ENCODE assay signal across 2 cellular contexts in genomic region chr10:34702093-34702952, GRCh38.
A peak's percentile ranks its signal among the peaks of the same experiment; 100 is the strongest.
TF ChIP-seq lines count a peak whose summit lies in the region.

No MANE protein-coding gene starts in this region.

TF ChIP-seq in HEK293, 187 proteins besides CTCF, POLR2A, EP300 and RAD21 (continued from another document):
- no peak for TF ChIP-seq ZNF510 (tag by site-specific recombination; IDR thresholded peaks at IDR 0.05; ENCODE audit: insufficient replicate concordance)
- TF ChIP-seq ZBTB17 (tag by site-specific recombination; IDR thresholded peaks at IDR 0.05) = 0 out of 2 replicates have a peak, but pooled peaks have one; percentile 26

TF ChIP-seq in WTC11, 78 proteins besides CTCF, POLR2A, EP300 and RAD21 (continued from another document):
- TF ChIP-seq MXD4 (CRISPR knock-in tag; IDR thresholded peaks at IDR 0.05; ENCODE audit: borderline replicate concordance) (no peak), IRF1 (CRISPR knock-in tag; IDR thresholded peaks at IDR 0.05) (no peak), FOXP1 (CRISPR knock-in tag; IDR thresholded peaks at IDR 0.05; ENCODE audit: borderline replicate concordance) (no peak), JUN (CRISPR knock-in tag; IDR thresholded peaks at IDR 0.05) (no peak), ESRRA (CRISPR knock-in tag; IDR thresholded peaks at IDR 0.05; ENCODE audit: borderline replicate concordance) (no peak), TP53 (CRISPR knock-in tag; IDR thresholded peaks at IDR 0.05) (no peak), NFE2L1 (CRISPR knock-in tag; IDR thresholded peaks at IDR 0.05) (no peak), ZNF532 (CRISPR knock-in tag; IDR thresholded peaks at IDR 0.05; ENCODE audit: borderline replicate concordance) (no peak), CREM (CRISPR knock-in tag; IDR thresholded peaks at IDR 0.05) (no peak), ZNF317 (CRISPR knock-in tag; IDR thresholded peaks at IDR 0.05; ENCODE audit: borderline replicate concordance, low read depth) (no peak), OVOL2 (CRISPR knock-in tag; IDR thresholded peaks at IDR 0.05; ENCODE audit: borderline replicate concordance) (no peak), SP1 (CRISPR knock-in tag; conservative IDR thresholded peaks at IDR 0.05) (no peak), FOXJ3 (CRISPR knock-in tag; IDR thresholded peaks at IDR 0.05; ENCODE audit: borderline replicate concordance) (no peak), ATF1 (CRISPR knock-in tag; IDR thresholded peaks at IDR 0.05) (no peak), FOXK1 (CRISPR knock-in tag; IDR thresholded peaks at IDR 0.05) (no peak)
